ENCODE assay signal across 22 cellular contexts in genomic region chr2:134413912-134414311, GRCh38.
"Had no signal": no experiment of that assay in that cellular context is flagged by ENCODE, and none has a peak within 500 bp of the region (broad histone marks: within the 10 kb centered on the region; RNA-seq: fewer than 3 reads in every experiment).

No MANE protein-coding gene starts in this region.

- H3K4me3 Mint-ChIP-seq: IgD-negative memory B cell had no signal

- H3K9ac ChIP-seq: KMS-11, SK-N-SH had no signal

- H3K4me3 ChIP-seq: K562 had no signal

- H3K9me3 Mint-ChIP-seq: IgD-negative memory B cell had no signal

- DNase-seq: Kasumi-1, MM.1S, NCI-H1048, NCI-H1436, NCI-H187, NCI-H2029, NCI-H2081 treated with DMSO at 0.1 percent for 48 hours, NCI-H2171, NCI-H226, NCI-H446, NCI-H510A, NCI-H524 treated with DMSO at 0.1 percent for 48 hours, NCI-H69, NCI-H774, Right ventricle myocardium superior, RPMI8226, SIG-M5, SK-N-SH, SW 1271 had no signal

- H3K9me3 ChIP-seq: SK-N-SH had no signal

- H3K4me2 ChIP-seq: SK-N-SH had no signal

- ATAC-seq: K562 had no signal
